Comparison of ENCODE assay signal across 8 cellular contexts in genomic region chr9:70260007-70260443, GRCh38. TPM values are rescaled to one million over a fixed set of nuclear protein-coding genes. Genes with fewer than 3 reads are reported as not detected.
DNase-seq lines count a peak whose midpoint lies in the region; ATAC-seq and TF ChIP-seq lines count a peak whose summit lies in the region.

No MANE protein-coding gene starts in this region.

- peaks cover 19 to 43% of the 10 kb centered on the region in 2 experiments for H3K36me3 ChIP-seq in HEK293 (ENCODE audit: control insufficient read depth in 2 of 2, insufficient read depth in 1 of 2, low read length in 2 of 2)
- H3K36me3 ChIP-seq in hepatocyte (replicated peaks; ENCODE audit: insufficient read depth, low read depth): no peaks in the 10 kb centered on the region
- peaks cover 35% of the 10 kb centered on the region for H3K36me3 ChIP-seq in skeletal muscle satellite cell (ENCODE audit: insufficient read depth, low read length)

- ATAC-seq in WTC11 (no peak), left lobe of liver (no peak)

- TF ChIP-seq CTCF in HEK293 (tag by site-specific recombination; IDR thresholded peaks at IDR 0.05) (no peak), WTC11 (IDR thresholded peaks at IDR 0.05) (no peak), hepatocyte (IDR thresholded peaks at IDR 0.05; ENCODE audit: poor library complexity) (no peak)

- CTCF ChIA-PET in HEK293 (lab: Yijun Ruan, JAX): interaction anchor here (0.9 kb wide), 1 partner anchor 342 kb away, joined by 3 read pairs; no protein-coding TSS in a partner anchor
- CTCF ChIA-PET in WTC11 (lab: Charles Lee): interaction anchor here (0.5 kb wide), 1 partner anchor 9 kb away, joined by 3 read pairs; no protein-coding TSS in a partner anchor

- H4K20me1 ChIP-seq in hepatocyte (ENCODE audit: insufficient read depth, poor library complexity, severe bottlenecking): peaks cover 37% of the 10 kb centered on the region

- H3K4me2 ChIP-seq in hepatocyte: peak overlapping the region; percentile 75
- peak overlapping the region; percentile 94 for H3K4me2 ChIP-seq in skeletal muscle satellite cell (ENCODE audit: low read length)

- H3K27me3 ChIP-seq in hepatocyte: no peaks in the 10 kb centered on the region
- H3K27me3 ChIP-seq in skeletal muscle satellite cell (ENCODE audit: control insufficient read depth, insufficient read depth, low read length): no peaks in the 10 kb centered on the region

- DNase-seq in WTC11 (ENCODE audit: low spot score) (no peak), hepatocyte (ENCODE audit: low spot score) (peak; percentile 8), UCSD-AML1 (lab: John Stamatoyannopoulos, UW; ENCODE audit: unreplicated experiment) (no peak), NCI-H2107 treated with DMSO at 0.1 percent for 48 hours (lab: John Stamatoyannopoulos, UW; ENCODE audit: unreplicated experiment) (no peak), cortex of kidney (lab: John Stamatoyannopoulos, UW) (no peak), left lobe of liver (ENCODE audit: low spot score) (no peak)

- peak overlapping the region; percentile 91 for H3K4me3 Mint-ChIP-seq in WTC11

- H3K79me2 ChIP-seq in hepatocyte: peaks cover 77% of the 10 kb centered on the region

- peak overlapping the region; percentile 99 for H3K9ac ChIP-seq in skeletal muscle satellite cell (ENCODE audit: low read depth, low read length)

- no peak overlapping the region for H2AFZ ChIP-seq in hepatocyte

- no peaks in the 10 kb centered on the region for H3K9me2 ChIP-seq in hepatocyte (replicated peaks; ENCODE audit: insufficient read depth)

- H3K4me1 Mint-ChIP-seq in WTC11: peaks cover 46% of the 10 kb centered on the region

- H3K9me3 Mint-ChIP-seq in WTC11: no peaks in the 10 kb centered on the region

- POLR2A ChIA-PET in HEK293 (lab: Yijun Ruan, JAX) (interaction anchor here (1.0 to 1.2 kb wide), 2 partner anchors 12 to 160 kb away, joined by 3 read pairs; no protein-coding TSS in a partner anchor), WTC11 (lab: Charles Lee) (no interaction called here)

- H3K36me3 Mint-ChIP-seq in WTC11: peaks cover 31% of the 10 kb centered on the region

- no peak overlapping the region for H3K27ac Mint-ChIP-seq in WTC11

- peaks cover 5% of the 10 kb centered on the region; the same call in 1 of the 2 replicates for H3K27me3 Mint-ChIP-seq in WTC11 (ENCODE audit: low read depth)

- H3K9me3 ChIP-seq in HEK293 (ENCODE audit: control insufficient read depth, insufficient read depth, low read depth, low read length): no peaks in the 10 kb centered on the region
- no peaks in the 10 kb centered on the region for H3K9me3 ChIP-seq in hepatocyte (ENCODE audit: low read depth)
- H3K9me3 ChIP-seq in skeletal muscle satellite cell (replicated peaks; ENCODE audit: low read length): no peaks in the 10 kb centered on the region

- H3K4me3 ChIP-seq in HEK293 (ENCODE audit: low read depth, low read length): peak overlapping the region; percentile 69
- peak overlapping the region; percentile 57 for H3K4me3 ChIP-seq in hepatocyte
- peak overlapping the region; percentile 96 for H3K4me3 ChIP-seq in skeletal muscle satellite cell (ENCODE audit: low read length)

- peak overlapping the region; percentile 94; the same call in 1 of the 2 replicates for H3K27ac ChIP-seq in HEK293 (ENCODE audit: extremely low read depth, low read depth, low read length)
- peak overlapping the region; percentile 96 for H3K27ac ChIP-seq in hepatocyte

- 91% methylated on average over 30 of the region's 30 CpGs for WGBS in hepatocyte (ENCODE audit: low lambda C conversion rate, missing lambda C conversion rate)

- H3K4me1 ChIP-seq in HEK293 (ENCODE audit: control insufficient read depth, insufficient read depth, low read length): peaks cover 3% of the 10 kb centered on the region; the same call in 1 of the 2 replicates
- H3K4me1 ChIP-seq in hepatocyte (ENCODE audit: insufficient read depth): peaks cover 47% of the 10 kb centered on the region
- peaks cover 64% of the 10 kb centered on the region for H3K4me1 ChIP-seq in skeletal muscle satellite cell (ENCODE audit: control insufficient read depth, insufficient read depth, low read length)

TF ChIP-seq in HEK293, 187 proteins besides CTCF, POLR2A, EP300 and RAD21:
- 0 out of 2 replicates have a peak, but pooled peaks have one; percentile 38 for TF ChIP-seq KLF7 (tag by site-specific recombination; IDR thresholded peaks at IDR 0.05; ENCODE audit: borderline replicate concordance)
- TF ChIP-seq SP2 (tag by site-specific recombination; IDR thresholded peaks at IDR 0.05): peak; percentile 19; the same call in 1 of the 2 replicates
- TF ChIP-seq SP7 (tag by site-specific recombination; IDR thresholded peaks at IDR 0.05): no peak
- TF ChIP-seq SETDB1 (IDR thresholded peaks at IDR 0.05; ENCODE audit: insufficient read length, low read length): peak; percentile 49
- TF ChIP-seq SP3 (tag by site-specific recombination; IDR thresholded peaks at IDR 0.05): no peak
- TF ChIP-seq ZNF239 (tag by site-specific recombination; IDR thresholded peaks at IDR 0.05): no peak
- no peak for TF ChIP-seq KLF8 (tag by site-specific recombination; IDR thresholded peaks at IDR 0.05)
- TF ChIP-seq ZNF202 (tag by site-specific recombination; IDR thresholded peaks at IDR 0.05; ENCODE audit: borderline replicate concordance): 0 out of 2 replicates have a peak, but pooled peaks have one; percentile 4
- TF ChIP-seq KLF1 (tag by site-specific recombination; IDR thresholded peaks at IDR 0.05): no peak
- no peak for TF ChIP-seq ZNF416 (tag by site-specific recombination; IDR thresholded peaks at IDR 0.05)
- no peak for TF ChIP-seq ZNF585B (tag by site-specific recombination; IDR thresholded peaks at IDR 0.05)

TF ChIP-seq in WTC11, 78 proteins besides CTCF, POLR2A, EP300 and RAD21 (continues in another document):
- TF ChIP-seq GABPB1 (CRISPR knock-in tag; IDR thresholded peaks at IDR 0.05): no peak
- TF ChIP-seq CREB1 (CRISPR knock-in tag; IDR thresholded peaks at IDR 0.05): no peak
- TF ChIP-seq FOXK1 (CRISPR knock-in tag; IDR thresholded peaks at IDR 0.05): no peak
- no peak for TF ChIP-seq MYBL2 (CRISPR knock-in tag; IDR thresholded peaks at IDR 0.05)
- no peak for TF ChIP-seq ATF6 (CRISPR knock-in tag; IDR thresholded peaks at IDR 0.05)
- no peak for TF ChIP-seq ETV6 (CRISPR knock-in tag; IDR thresholded peaks at IDR 0.05)
- no peak for TF ChIP-seq RELA (CRISPR knock-in tag; IDR thresholded peaks at IDR 0.05; ENCODE audit: borderline replicate concordance)
- TF ChIP-seq PREB (CRISPR knock-in tag; IDR thresholded peaks at IDR 0.05; ENCODE audit: borderline replicate concordance): no peak
- TF ChIP-seq HMGXB4 (CRISPR knock-in tag; IDR thresholded peaks at IDR 0.05): no peak
- no peak for TF ChIP-seq E2F1 (CRISPR knock-in tag; IDR thresholded peaks at IDR 0.05)
- no peak for TF ChIP-seq ZNF121 (CRISPR knock-in tag; IDR thresholded peaks at IDR 0.05)

RNA-seq across cellular contexts. Expression of gene SMC5, which starts 1.2 kb away (rescaled TPM):
- total RNA-seq in WTC11 (2021) (20.2 to 21.8 TPM (median 21.4 TPM) in 3 replicates), hepatocyte (30.7 and 31.9 TPM in 2 replicates), left lobe of liver (10.7 TPM)
- polyA plus RNA-seq in hepatocyte: 14.5 and 14.9 TPM in 2 replicates
- total RNA-seq in skeletal muscle satellite cell (2012; rRNA removed): 17.3 and 19.3 TPM in 2 replicates
